Comparison of ENCODE assay signal across 8 cellular contexts in genomic region chr1:38046333-38046883, GRCh38. TPM values are rescaled to one million over a fixed set of nuclear protein-coding genes. Genes with fewer than 3 reads are reported as not detected.
DNase-seq lines count a peak whose midpoint lies in the region; ATAC-seq, FAIRE-seq and TF ChIP-seq lines count a peak whose summit lies in the region.

Gene POU3F1, minus strand, starts transcription at chr1:38046793. Its CDS starts 50 bp downstream, at chr1:38046743.

- in situ Hi-C loops in HepG2 (cut with HindIII; ENCODE audit: extremely low pct_ligation_motif_present, low pct_unique_long_range_greater_than_20kb) = no loop called here

- FAIRE-seq in HepG2 (lab: Jason Lieb, UNC) = no peak

- H3K4me3 ChIP-seq in adipocyte (ENCODE audit: low read length) (peak within 1 kb of the TSS; percentile 73), HepG2 (replicated peaks in 1 of 3; ENCODE audit: insufficient read depth in 1 of 3, low read depth in 2 of 3, low read length in 3 of 3) (peak within 1 kb of the TSS; percentile 32 to 70 (median 59); a peak in 4 of 6 replicates), upper lobe of right lung (peak within 1 kb of the TSS; percentile 68)

- H3K4me1 ChIP-seq in adipocyte (ENCODE audit: control insufficient read depth, insufficient read depth, low read length) (peaks cover 10% of the 10 kb centered on the region), HepG2 (ENCODE audit: insufficient read depth, low read length) (peaks cover 18% of the 10 kb centered on the region), upper lobe of right lung (peaks cover 24% of the 10 kb centered on the region)

- H3K9me3 ChIP-seq in adipocyte (ENCODE audit: control insufficient read depth, low read length) (no peaks in the 10 kb centered on the region), HepG2 (ENCODE audit: low read length) (no peaks in the 10 kb centered on the region), upper lobe of right lung (no peaks in the 10 kb centered on the region)

- POLR2A ChIA-PET in HepG2 (lab: Yijun Ruan, JAX) = interaction anchor here (1.3 kb wide), 1 partner anchor 34 kb away, joined by 3 read pairs; the partner anchor contains the start of gene UTP11

- TF ChIP-seq EP300 in HepG2 (IDR thresholded peaks at IDR 0.05; ENCODE audit: low read depth in 2 of 2, low read length in 2 of 2) (no peak), HepG2 (CRISPR knock-in tag; IDR thresholded peaks at IDR 0.05; ENCODE audit: borderline replicate concordance) (no peak)

- peaks cover 60% of the 10 kb centered on the region for H3K27me3 ChIP-seq in adipocyte (replicated peaks; ENCODE audit: control insufficient read depth, insufficient read depth, low read length)
- H3K27me3 ChIP-seq in HepG2 (ENCODE audit: control insufficient read depth in 1 of 2, insufficient read depth in 2 of 2, low read length in 2 of 2) = peaks cover 13 to 68% of the 10 kb centered on the region in 2 experiments
- peaks cover 49% of the 10 kb centered on the region for H3K27me3 ChIP-seq in upper lobe of right lung

- H3K27ac ChIP-seq in HepG2 (ENCODE audit: extremely low read length, insufficient read depth, low read length) (no peak within 1 kb of the TSS), upper lobe of right lung (no peak within 1 kb of the TSS)

- H3K36me3 ChIP-seq in adipocyte (ENCODE audit: control insufficient read depth, insufficient read depth, low read length, severe bottlenecking) (no peaks in the 10 kb centered on the region), HepG2 (replicated peaks in 1 of 2; ENCODE audit: control insufficient read depth in 1 of 2, insufficient read depth in 2 of 2, low read length in 2 of 2) (no peaks in the 10 kb centered on the region), upper lobe of right lung (no peaks in the 10 kb centered on the region)

- TF ChIP-seq CTCF in HepG2 (CRISPR knock-in tag; IDR thresholded peaks at IDR 0.05) (no peak), upper lobe of right lung (IDR thresholded peaks at IDR 0.05) (no peak)

- no peak for TF ChIP-seq POLR2A in HepG2 (IDR thresholded peaks at IDR 0.05; ENCODE audit: insufficient read depth in 1 of 2, low read depth in 2 of 2, low read length in 2 of 2)

- TF ChIP-seq RAD21 in HepG2 (CRISPR knock-in tag; IDR thresholded peaks at IDR 0.05) = no peak

- BruUV-seq in HepG2 (replicated peaks; lab: Mats Ljungman, UMichigan) = no TSS peak

- 0% methylated on average over 13 of the region's 92 CpGs for WGBS in HepG2 (ENCODE audit: low lambda C conversion rate)

- no peak within 1 kb of the TSS for H3K9ac ChIP-seq in adipocyte (ENCODE audit: low read length)
- H3K9ac ChIP-seq in HepG2 (ENCODE audit: insufficient read depth, low read depth, low read length) = no peak within 1 kb of the TSS

- 0 out of 2 replicates have a peak, but pooled peaks cover 2% of the 10 kb centered on the region for H4K20me1 ChIP-seq in HepG2 (ENCODE audit: insufficient read depth, low read length)

- DNase-seq in adipocyte (ENCODE audit: low read depth) (no peak), HepG2 (ENCODE audit: low spot score) (no peak), upper lobe of right lung (no peak), kidney glomerular epithelial cell (lab: John Stamatoyannopoulos, UW) (no peak), GM19238 (ENCODE audit: insufficient read length, low spot score) (no peak), NCI-H1417 treated with DMSO at 0.1 percent for 48 hours (lab: John Stamatoyannopoulos, UW) (no peak)

- peak; percentile 15 for ATAC-seq in GM19025 (IDR thresholded peaks at IDR 0.05; ENCODE audit: low read depth, unreplicated experiment)
- peak; percentile 18 for ATAC-seq in HG03280 (IDR thresholded peaks at IDR 0.05; ENCODE audit: unreplicated experiment)
- no peak for ATAC-seq in HepG2
- ATAC-seq in upper lobe of right lung = no peak

- H3K79me2 ChIP-seq in HepG2 (ENCODE audit: insufficient read depth, low read length) = no peaks in the 10 kb centered on the region

- CTCF ChIA-PET in HepG2 (lab: Yijun Ruan, JAX; ENCODE audit: low intra/inter-chr PET ratio, low total read pairs) = no interaction called here

- no peak within 1 kb of the TSS for H2AFZ ChIP-seq in HepG2 (ENCODE audit: low read length)

- intact Hi-C loops in HepG2 (cut with micrococcal nuclease; ENCODE audit: unreplicated experiment) (no loop called here), upper lobe of right lung (cut with DNase I) (no loop called here)

- H3K4me2 ChIP-seq in HepG2 (ENCODE audit: low read depth, low read length) = peak within 1 kb of the TSS; percentile 70

TF ChIP-seq in HepG2, 621 proteins besides CTCF, POLR2A, EP300 and RAD21 (continues in another document):
- no peak for TF ChIP-seq TFE3 (CRISPR knock-in tag; IDR thresholded peaks at IDR 0.05)
- no peak for TF ChIP-seq USF2 (IDR thresholded peaks at IDR 0.05; ENCODE audit: low read depth, low read length)
- TF ChIP-seq USF2 (CRISPR knock-in tag; IDR thresholded peaks at IDR 0.05; ENCODE audit: borderline replicate concordance) = no peak
- no peak for TF ChIP-seq ZNF260 (CRISPR knock-in tag; IDR thresholded peaks at IDR 0.05; ENCODE audit: borderline replicate concordance, low read depth)
- TF ChIP-seq SP5 (CRISPR knock-in tag; IDR thresholded peaks at IDR 0.05; ENCODE audit: borderline replicate concordance, low read depth) = no peak
- no peak for TF ChIP-seq RELA (CRISPR knock-in tag; IDR thresholded peaks at IDR 0.05)

RNA-seq across cellular contexts. Expression of gene POU3F1, which starts in this region (rescaled TPM):
- total RNA-seq in HepG2 (2016; rRNA removed; fragmentation: Illumina TruSeq; extraction: Trizol) = not detected in 2 replicates
- not detected in 2 replicates for total RNA-seq in HepG2 (2016; cell fraction: cytosol; rRNA removed; fragmentation: Illumina TruSeq; extraction: Trizol; ENCODE audit: low read depth)
- total RNA-seq in HepG2 (2016; cell fraction: insoluble cytoplasmic fraction; rRNA removed; fragmentation: Illumina TruSeq; extraction: Trizol) = not detected in 2 replicates
- not detected in 2 replicates for total RNA-seq in HepG2 (2016; cell fraction: membrane; rRNA removed; fragmentation: Illumina TruSeq; extraction: Trizol)
- not detected in 2 replicates for total RNA-seq in HepG2 (2016; cell fraction: nucleus; rRNA removed; fragmentation: Illumina TruSeq; extraction: Trizol)
- polyA plus RNA-seq in HepG2 (2011; rRNA removed) = not detected in 2 replicates
- polyA plus RNA-seq in HepG2 (2011; cell fraction: cytosol; rRNA removed) = not detected in 2 replicates
- polyA plus RNA-seq in HepG2 (2011; cell fraction: nucleus; rRNA removed) = not detected in 2 replicates
- not detected in 2 replicates for polyA plus RNA-seq in HepG2 (2012)
- not detected in 2 replicates for polyA plus RNA-seq in HepG2 (2016; cell fraction: cytosol; fragmentation: Illumina TruSeq; extraction: Trizol; ENCODE audit: low read depth)
- polyA plus RNA-seq in HepG2 (2016; cell fraction: insoluble cytoplasmic fraction; fragmentation: Illumina TruSeq; extraction: Trizol; ENCODE audit: low read depth) = not detected in 2 replicates
- polyA plus RNA-seq in HepG2 (2016; cell fraction: membrane; fragmentation: Illumina TruSeq; extraction: Trizol; ENCODE audit: low read depth) = not detected in 2 replicates
- polyA plus RNA-seq in HepG2 (2016; cell fraction: nucleus; fragmentation: Illumina TruSeq; extraction: Trizol; ENCODE audit: insufficient read depth, low read depth) = not detected in 2 replicates
- 0.07 TPM in 1 of 2 replicates, not detected in the other for polyA minus RNA-seq in HepG2 (2011; rRNA and poly(A)+ RNA removed; ENCODE audit: low replicate concordance)
- not detected in 2 replicates for polyA minus RNA-seq in HepG2 (2011; cell fraction: cytosol; rRNA and poly(A)+ RNA removed)
- not detected in 2 replicates for polyA minus RNA-seq in HepG2 (2011; cell fraction: nucleus; rRNA and poly(A)+ RNA removed)
- not detected for total RNA-seq in upper lobe of right lung

Comparison
In these comparisons a context has a peak if more than half of its experiments do, and no peak if none do; other contexts are left out.
1. ATAC-seq: peak in GM19025 (single experiment) and HG03280 (single experiment); none in HepG2 (single experiment) and upper lobe of right lung (single experiment).
2. Peak in every context shown above with its lines, with median percentiles within 50 percentile points of each other: H3K4me3 ChIP-seq.